21 cellular contexts compared by ENCODE assay signal in genomic region chr20:1906361-1907051, GRCh38. TPM values are rescaled to one million over a fixed set of nuclear protein-coding genes. Genes with fewer than 3 reads are reported as not detected.
A peak's percentile ranks its signal among the peaks of the same experiment; 100 is the strongest.
DNase-seq lines count a peak whose midpoint lies in the region; ATAC-seq, FAIRE-seq and TF ChIP-seq lines count a peak whose summit lies in the region.
"Had no signal": no experiment of that assay in that cellular context is flagged by ENCODE, and none has a peak within 500 bp of the region (broad histone marks: within the 10 kb centered on the region; RNA-seq: fewer than 3 reads in every experiment).

No MANE protein-coding gene starts in this region.

- H3K36me3 ChIP-seq in GM12878 (ENCODE audit: control insufficient read depth in 2 of 2, insufficient read depth in 2 of 2, low read length in 1 of 2), result no peaks in the 10 kb centered on the region; a peak in 1 of 4 replicates
- H3K36me3 ChIP-seq: gastrocnemius medialis had no signal

- peak overlapping the region; percentile 16; the same call in 1 of the 2 replicates for H2AFZ ChIP-seq in GM12878 (ENCODE audit: control insufficient read depth, low read depth, low read length)
- H2AFZ ChIP-seq: PC-9 had no signal

- H3K27me3 Mint-ChIP-seq in neural crest cell (ENCODE audit: low read depth), result no peaks in the 10 kb centered on the region
- H3K27me3 Mint-ChIP-seq in activated T-helper 17 cell treated with anti-CD3 and anti-CD28 coated beads, Interleukin-2, amount 50 U/mL, for 72 hours, result peaks cover 24% of the 10 kb centered on the region

- no peak for TF ChIP-seq RAD21 in GM12878 (IDR thresholded peaks at IDR 0.05; ENCODE audit: insufficient read depth, low read depth, low read length)

- no TSS peak for BruUV-seq in GM12878 (replicated peaks; lab: Mats Ljungman, UMichigan)

- no peaks in the 10 kb centered on the region for H3K36me3 Mint-ChIP-seq in neural crest cell (ENCODE audit: low read depth)
- H3K36me3 Mint-ChIP-seq in activated T-helper 17 cell treated with anti-CD3 and anti-CD28 coated beads, Interleukin-2, amount 50 U/mL, for 72 hours (ENCODE audit: low read depth), result no peaks in the 10 kb centered on the region
- H3K36me3 Mint-ChIP-seq: activated naive CD4-positive, alpha-beta T cell treated with anti-CD3 and anti-CD28 coated beads, Interleukin-2, amount 50 U/mL, for 24 hours had no signal

- H3K4me3 Mint-ChIP-seq in neural crest cell, result no peak overlapping the region
- H3K4me3 Mint-ChIP-seq in activated T-helper 17 cell treated with anti-CD3 and anti-CD28 coated beads, Interleukin-2, amount 50 U/mL, for 72 hours, result no peak overlapping the region
- H3K4me3 Mint-ChIP-seq: activated CD4-positive, alpha-beta memory T cell treated with anti-CD3 and anti-CD28 coated beads, Interleukin-2, amount 10 ng/mL, durations not matched to agents 7 days and 5 days; activated naive CD4-positive, alpha-beta T cell treated with anti-CD3 and anti-CD28 coated beads, Interleukin-2, amount 50 U/mL, for 24 hours; activated T-cell treated with anti-CD3 and anti-CD28 coated beads, Interleukin-2, amount 50 U/mL, for 4 hours; T-helper 2 cell treated with Interferon-gamma antibody and Interleukin-4, amounts not matched to agents 5 μg/mL and 100 μg/mL, for 36 hours had no signal

- H3K4me2 ChIP-seq in GM12878 (ENCODE audit: control insufficient read depth, insufficient read depth), result peak overlapping the region; percentile 63
- H3K4me2 ChIP-seq: PC-9 had no signal

- H4K20me1 ChIP-seq in GM12878 (ENCODE audit: control insufficient read depth, insufficient read depth), result no peaks in the 10 kb centered on the region

- in situ Hi-C loops in GM12878 (cut with MboI), result no loop called here

- peak; percentile 43 for DNase-seq in GM10248 (ENCODE audit: extremely low spot score)
- no peak for DNase-seq in GM12878 (ENCODE audit: low read depth, low spot score)
- no peak for DNase-seq in neural crest cell (ENCODE audit: low read depth, low spot score)
- no peak for DNase-seq in Kasumi-1 (lab: John Stamatoyannopoulos, UW)
- DNase-seq in SHP77 (lab: John Stamatoyannopoulos, UW), result no peak
- no peak for DNase-seq in stimulated activated naive CD4-positive, alpha-beta T cell (lab: John Stamatoyannopoulos, UW)
- DNase-seq: activated CD4-positive, alpha-beta memory T cell treated with anti-CD3 and anti-CD28 coated beads, Interleukin-2, amount 10 ng/mL, durations not matched to agents 7 days and 5 days; activated CD4-positive, CD25-positive, alpha-beta regulatory T cell; activated T-cell treated with anti-CD3 and anti-CD28 coated beads, Interleukin-2, amount 50 U/mL, for 4 hours; gastrocnemius medialis; IMR-90; left cardiac atrium; NCI-H1694 treated with DMSO at 0.1 percent for 48 hours; PC-9; spleen; stimulated activated CD8-positive, alpha-beta memory T cell treated with anti-CD3 and anti-CD28 coated beads, Interleukin-4, amount 100 ng/mL, for 48 hours had no signal

- intact Hi-C loops in GM12878 (cut with micrococcal nuclease; ENCODE audit: unreplicated experiment), result loop anchor here (10.0 kb wide), 1 partner anchor 198 kb away; the partner anchor contains the start of gene STK35

- FAIRE-seq in GM12878 (lab: Jason Lieb, UNC), result peak; percentile 44

- 24% methylated on average over 9 of the region's 9 CpGs for WGBS in GM12878 (ENCODE audit: insufficient coverage, insufficient replicate concordance, low lambda C conversion rate, missing lambda C conversion rate)

- H3K9me3 Mint-ChIP-seq in neural crest cell, result no peaks in the 10 kb centered on the region
- H3K9me3 Mint-ChIP-seq in activated T-helper 17 cell treated with anti-CD3 and anti-CD28 coated beads, Interleukin-2, amount 50 U/mL, for 72 hours, result no peaks in the 10 kb centered on the region
- H3K9me3 Mint-ChIP-seq: activated CD4-positive, alpha-beta memory T cell treated with anti-CD3 and anti-CD28 coated beads, Interleukin-2, amount 10 ng/mL, durations not matched to agents 7 days and 5 days; activated naive CD4-positive, alpha-beta T cell treated with anti-CD3 and anti-CD28 coated beads, Interleukin-2, amount 50 U/mL, for 24 hours; activated T-cell treated with anti-CD3 and anti-CD28 coated beads, Interleukin-2, amount 50 U/mL, for 4 hours; T-helper 2 cell treated with Interferon-gamma antibody and Interleukin-4, amounts not matched to agents 5 μg/mL and 100 μg/mL, for 36 hours had no signal

- TF ChIP-seq CTCF in GM10248 (IDR thresholded peaks at IDR 0.05; ENCODE audit: control extremely low read depth, extremely low read depth, low read depth, missing control alignments) (no peak), GM12878 (IDR thresholded peaks at IDR 0.05 in 2 of 3, conservative IDR thresholded peaks at IDR 0.05 in 1 of 3; ENCODE audit: control insufficient read depth in 2 of 3, extremely low read depth in 1 of 3, insufficient read depth in 1 of 3, low read depth in 3 of 3, low read length in 3 of 3) (no peak), neural crest cell (conservative IDR thresholded peaks at IDR 0.05) (no peak)

- H3K9me3 ChIP-seq in GM12878 (replicated peaks; ENCODE audit: control insufficient read depth, insufficient read depth, low read length), result no peaks in the 10 kb centered on the region
- H3K9me3 ChIP-seq: gastrocnemius medialis, spleen, suprapubic skin had no signal

- SMC1A ChIA-PET in GM12878 (lab: Charles Lee; ENCODE audit: uncharacterized antibody, unreplicated experiment), result interaction anchor here (0.6 to 1.4 kb wide), 5 partner anchors 19 to 187 kb away, joined by 3 to 4 read pairs (median 3); no protein-coding TSS in a partner anchor

- H3K79me2 ChIP-seq in GM12878 (ENCODE audit: control insufficient read depth, insufficient read depth, low read length), result no peaks in the 10 kb centered on the region

- TF ChIP-seq EP300 in GM12878 (IDR thresholded peaks at IDR 0.05; ENCODE audit: borderline replicate concordance in 1 of 2, control insufficient read depth in 1 of 2, low read depth in 2 of 2, low read length in 2 of 2), result no peak

- peaks cover 20% of the 10 kb centered on the region for H3K4me1 ChIP-seq in GM12878 (ENCODE audit: control insufficient read depth, insufficient read depth, low read length)
- H3K4me1 ChIP-seq: gastrocnemius medialis had no signal

- no peak overlapping the region for H3K9ac ChIP-seq in GM12878 (ENCODE audit: control insufficient read depth, insufficient read depth, low read length)

- peak; percentile 67 for ATAC-seq in HG02870 (IDR thresholded peaks at IDR 0.05; ENCODE audit: unreplicated experiment)
- peak; percentile 88 for ATAC-seq in GM12878
- ATAC-seq in activated T-helper 17 cell treated with anti-CD3 and anti-CD28 coated beads, Interleukin-2, amount 50 U/mL, for 72 hours (replicated peaks), result no peak
- ATAC-seq: activated T-cell treated with anti-CD3 and anti-CD28 coated beads, Interleukin-2, amount 50 U/mL, for 4 hours; gastrocnemius medialis had no signal

- no peaks in the 10 kb centered on the region for H3K4me1 Mint-ChIP-seq in neural crest cell
- H3K4me1 Mint-ChIP-seq in activated T-helper 17 cell treated with anti-CD3 and anti-CD28 coated beads, Interleukin-2, amount 50 U/mL, for 72 hours, result no peaks in the 10 kb centered on the region
- H3K4me1 Mint-ChIP-seq: activated naive CD4-positive, alpha-beta T cell treated with anti-CD3 and anti-CD28 coated beads, Interleukin-2, amount 50 U/mL, for 24 hours had no signal

- H3K4me3 ChIP-seq in GM12878, result no peak overlapping the region
- H3K4me3 ChIP-seq: gastrocnemius medialis, PC-9, spleen, suprapubic skin had no signal

- RAD21 ChIA-PET in GM12878 (lab: Charles Lee; ENCODE audit: unreplicated experiment), result interaction anchor here (0.7 kb wide), 1 partner anchor 59 kb away, joined by 3 read pairs; no protein-coding TSS in a partner anchor

- no peak for TF ChIP-seq POLR2A in GM12878 (IDR thresholded peaks at IDR 0.05; ENCODE audit: low read depth, low read length)

- POLR2A ChIA-PET in GM10248 (lab: Yijun Ruan, JAX), result no interaction called here
- POLR2A ChIA-PET in GM12878 (lab: Charles Lee), result no interaction called here

- H3K27ac ChIP-seq in GM12878 (ENCODE audit: control insufficient read depth, insufficient read depth), result no peak overlapping the region; the same call in 1 of the 2 replicates
- H3K27ac ChIP-seq: gastrocnemius medialis, PC-9, spleen, suprapubic skin had no signal

- CTCF ChIA-PET in GM10248 (lab: Yijun Ruan, JAX) (interaction anchor here (1.0 kb wide), 1 partner anchor 8 kb away, joined by 3 read pairs; no protein-coding TSS in a partner anchor), GM12878 (lab: Yijun Ruan, JAX) (interaction anchor here (1.3 kb wide), 1 partner anchor 105 kb away, joined by 4 read pairs; no protein-coding TSS in a partner anchor)

- no peaks in the 10 kb centered on the region for H3K27me3 ChIP-seq in GM12878 (replicated peaks in 1 of 2; ENCODE audit: control insufficient read depth in 2 of 2, insufficient read depth in 2 of 2, low read length in 1 of 2)
- H3K27me3 ChIP-seq: gastrocnemius medialis, spleen, suprapubic skin had no signal

- peak overlapping the region; percentile 39 for H3K27ac Mint-ChIP-seq in neural crest cell (ENCODE audit: unreplicated experiment)
- H3K27ac Mint-ChIP-seq in activated T-helper 17 cell treated with anti-CD3 and anti-CD28 coated beads, Interleukin-2, amount 50 U/mL, for 72 hours, result no peak overlapping the region
- H3K27ac Mint-ChIP-seq: activated CD4-positive, alpha-beta memory T cell treated with anti-CD3 and anti-CD28 coated beads, Interleukin-2, amount 10 ng/mL, durations not matched to agents 7 days and 5 days; activated naive CD4-positive, alpha-beta T cell treated with anti-CD3 and anti-CD28 coated beads, Interleukin-2, amount 50 U/mL, for 24 hours; T-helper 2 cell treated with Interferon-gamma antibody and Interleukin-4, amounts not matched to agents 5 μg/mL and 100 μg/mL, for 36 hours had no signal

RNA-seq across cellular contexts. Expression of gene SIRPA, which starts 11.3 kb away (rescaled TPM):
- 10.5 and 11.5 TPM in 2 replicates for total RNA-seq in GM12878 (2013; cell fraction: nucleolus; rRNA removed)
- total RNA-seq in GM12878 (2014; rRNA removed), result 5.9 and 7.2 TPM in 2 replicates
- total RNA-seq in GM12878 (2014; rRNA removed; fragmentation: Illumina TruSeq; extraction: Trizol), result 4.7 and 5.3 TPM in 2 replicates
- 13.1 and 13.3 TPM in 2 replicates for total RNA-seq in GM12878 (2021)
- 1.6 TPM for polyA plus RNA-seq in GM12878 (2011; ENCODE audit: low read depth)
- 2.6 and 4.6 TPM in 2 replicates for polyA plus RNA-seq in GM12878 (2011; rRNA removed)
- 5.6 and 6.2 TPM in 2 replicates for polyA plus RNA-seq in GM12878 (2011; cell fraction: cytosol; rRNA removed)
- polyA plus RNA-seq in GM12878 (2011; cell fraction: nucleus; rRNA removed), result 12.7 and 13.6 TPM in 2 replicates
- polyA plus RNA-seq in GM12878 (2012), result 3.6 and 5.1 TPM in 2 replicates
- 7.8 and 13.2 TPM in 2 replicates for polyA plus RNA-seq in GM12878 (2014; fragmentation: Illumina TruSeq; extraction: Trizol)
- polyA plus RNA-seq in GM12878 (2014; fragmentation: Nextera tagmentation; extraction: Ambion mirVana), result 1 to 10 TPM; 1.7 to 2.7 TPM
- 9.3 and 10.4 TPM in 2 replicates for polyA plus RNA-seq in GM12878 (2014; rRNA removed)
- 1 to 10 TPM; 3.6 to 3.7 TPM for polyA plus RNA-seq in GM12878 (2016; fragmentation: Nextera tagmentation; extraction: Ambion mirVana)
- polyA minus RNA-seq in GM12878 (2011; rRNA and poly(A)+ RNA removed), result 3.5 and 3.7 TPM in 2 replicates
- 1.1 and 2.6 TPM in 2 replicates for polyA minus RNA-seq in GM12878 (2011; cell fraction: cytosol; rRNA and poly(A)+ RNA removed)
- 1.7 and 2.3 TPM in 2 replicates for polyA minus RNA-seq in GM12878 (2011; cell fraction: nucleus; rRNA and poly(A)+ RNA removed)
- 10.2 and 10.7 TPM in 2 replicates for total RNA-seq in neural crest cell
- under 1 TPM in 1 of 2 donors, not detected in 1; 0.05 TPM for total RNA-seq in activated T-helper 17 cell treated with anti-CD3 and anti-CD28 coated beads, Interleukin-2, amount 50 U/mL, for 72 hours
- total RNA-seq: activated CD4-positive, alpha-beta memory T cell treated with anti-CD3 and anti-CD28 coated beads, Interleukin-2, amount 10 ng/mL, durations not matched to agents 7 days and 5 days had no signal

Comparison
In these comparisons a context has a peak if more than half of its experiments do, and no peak if none do; other contexts are left out.
1. RNA of gene SIRPA, which starts 11.3 kb away (total RNA-seq): 10.2 to 10.7 TPM in neural crest cell and 4.7 to 13.3 TPM in GM12878; 0.05 TPM in activated T-helper 17 cell treated with anti-CD3 and anti-CD28 coated beads, Interleukin-2, amount 50 U/mL, for 72 hours; every median in the first group is over 4 times any median in the second.